In genomic region chr7:120987683-120988590, GRCh38 we compare ENCODE assay signal across 8 cellular contexts. TPM values are rescaled to one million over a fixed set of nuclear protein-coding genes. Genes with fewer than 3 reads are reported as not detected.
DNase-seq lines count a peak whose midpoint lies in the region; ATAC-seq and TF ChIP-seq lines count a peak whose summit lies in the region.

No MANE protein-coding gene starts in this region.

- no peaks in the 10 kb centered on the region for H3K36me3 ChIP-seq in aorta (ENCODE audit: control insufficient read depth in 1 of 2, insufficient read depth in 2 of 2, low read length in 1 of 2)

- H3K4me1 ChIP-seq in aorta (ENCODE audit: control insufficient read depth in 1 of 2, insufficient read depth in 2 of 2, low read length in 2 of 2): peaks cover 0 to 2% of the 10 kb centered on the region in 2 donors

- ATAC-seq in HG02884 (IDR thresholded peaks at IDR 0.05; ENCODE audit: unreplicated experiment) (peak; percentile 93), aorta (ENCODE audit: low FRiP score) (peak; percentile 95)

- intact Hi-C loops in aorta (cut with DNase I): loop anchor here (2.0 kb wide), 3 partner anchors 91 to 119 kb away; no protein-coding TSS in a partner anchor

- in situ Hi-C loops in GM13976 (cut with MboI; ENCODE audit: low sequenced_read_pairs, unreplicated experiment) (loop anchor here (25.0 kb wide), 2 partner anchors 99 to 349 kb away; partner anchors contain the start of gene WNT16), astrocyte of the cerebellum (cut with HindIII; ENCODE audit: low sequenced_read_pairs) (loop anchor here (25.0 kb wide), 1 partner anchor 549 kb away; no protein-coding TSS in a partner anchor)

- H3K27ac ChIP-seq in aorta (ENCODE audit: low read depth in 1 of 2, low read length in 2 of 2): peak overlapping the region; percentile 36 to 89

- H3K4me3 ChIP-seq in astrocyte of the cerebellum (ENCODE audit: low read depth, low read length): peak overlapping the region; percentile 43
- peak overlapping the region; percentile 93 to 94 for H3K4me3 ChIP-seq in aorta (ENCODE audit: low read length in 2 of 2)

- no peaks in the 10 kb centered on the region for H3K9me3 ChIP-seq in aorta (ENCODE audit: control insufficient read depth, low read length)

- no peaks in the 10 kb centered on the region for H3K27me3 ChIP-seq in aorta (ENCODE audit: control insufficient read depth in 1 of 2, insufficient read depth in 2 of 2, low read length in 1 of 2)

- 0% methylated on average over 12 of the region's 12 CpGs for WGBS in aorta, 2 donors

- TF ChIP-seq CTCF in GM13976 (IDR thresholded peaks at IDR 0.05; ENCODE audit: borderline replicate concordance, control extremely low read depth, extremely low read depth, insufficient read depth, missing control alignments) (peak; percentile 91), astrocyte of the cerebellum (IDR thresholded peaks at IDR 0.05; ENCODE audit: low read depth, low read length, missing control alignments) (peak; percentile 98)

- DNase-seq in GM13976 (ENCODE audit: low spot score) (peak; percentile 79), NCI-H1694 treated with DMSO at 0.1 percent for 48 hours (lab: John Stamatoyannopoulos, UW) (peak; percentile 79), T-helper 22 cell (ENCODE audit: low read depth) (peak; percentile 66), astrocyte of the cerebellum (ENCODE audit: low read depth) (peak; percentile 91), hippocampal formation (lab: John Stamatoyannopoulos, UW) (peak; percentile 70 to 77), renal cortical epithelial cell (ENCODE audit: low read depth) (peak; percentile 86), aorta (peak; percentile 95 to 96)

RNA-seq across cellular contexts. Expression of gene CPED1, which starts 0.6 kb away (rescaled TPM):
- total RNA-seq in renal cortical epithelial cell: 0.52 and 1.1 TPM in 2 replicates
- total RNA-seq in aorta: 100 to 1,000 TPM; 119 to 201 TPM
- polyA plus RNA-seq in aorta: 10 to 100 TPM; 35.3 to 39.5 TPM

RNA-seq across cellular contexts. Expression of gene ING3, which starts 37.4 kb away (rescaled TPM):
- total RNA-seq in renal cortical epithelial cell: 18.6 and 20.4 TPM in 2 replicates
- total RNA-seq in aorta: 10 to 100 TPM; 15.9 to 16.0 TPM
- 10 to 100 TPM in 1 of 2 donors, 1 to 10 TPM in 1; 7.5 to 15.4 TPM for polyA plus RNA-seq in aorta

Comparison
In these comparisons a context has a peak if more than half of its experiments do, and no peak if none do; other contexts are left out.
1. Peak in every context shown above with its lines: DNase-seq, ATAC-seq, H3K4me3 ChIP-seq and H3K27ac ChIP-seq.
2. RNA of gene CPED1, which starts 0.6 kb away (total RNA-seq): 119 to 201 TPM in aorta; 0.52 to 1.1 TPM in renal cortical epithelial cell; every median in the first group is over 10 times any median in the second.